18 cellular contexts compared by ENCODE assay signal in the genomic region with DNA sequence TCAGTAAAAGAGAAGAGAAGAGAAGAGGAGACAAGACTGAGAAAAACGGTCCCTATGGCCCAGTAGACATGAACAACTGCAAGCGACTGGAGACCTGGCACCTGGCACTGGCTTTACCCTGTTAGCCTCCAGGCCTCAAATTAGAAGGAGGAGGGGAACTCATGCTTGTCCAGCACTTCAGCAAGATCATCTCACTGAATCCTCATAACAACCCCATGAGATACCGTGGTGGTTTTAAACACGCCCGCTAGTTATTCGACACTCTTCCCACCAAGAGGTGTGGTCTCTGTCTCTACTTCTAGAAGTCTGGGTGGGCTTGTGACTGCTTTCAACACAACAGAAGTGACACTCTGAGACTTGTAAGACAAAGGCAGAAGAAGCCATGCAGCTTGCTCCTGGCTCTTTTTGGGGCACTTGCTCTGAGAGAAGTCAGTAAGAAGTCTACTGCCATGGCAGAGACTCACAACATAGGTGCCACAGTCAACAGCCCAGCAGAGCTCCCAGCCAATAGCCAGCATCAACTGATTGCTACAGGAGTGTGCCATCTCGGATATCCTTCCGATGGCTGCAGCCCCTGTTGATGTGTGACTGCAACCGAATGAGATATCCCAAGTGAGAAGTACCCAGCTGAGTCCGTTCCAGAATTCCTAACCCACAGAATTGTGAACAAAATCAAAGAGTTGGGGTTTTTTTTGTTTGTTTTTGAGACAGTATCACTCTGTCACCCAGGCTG. TPM values are rescaled to one million over a fixed set of nuclear protein-coding genes. Genes with fewer than 3 reads are reported as not detected.
A peak's percentile ranks its signal among the peaks of the same experiment; 100 is the strongest.
DNase-seq lines count a peak whose midpoint lies in the region; ATAC-seq, FAIRE-seq and TF ChIP-seq lines count a peak whose summit lies in the region.
"Had no signal": no experiment of that assay in that cellular context is flagged by ENCODE, and none has a peak within 500 bp of the region (broad histone marks: within the 10 kb centered on the region; RNA-seq: fewer than 3 reads in every experiment).

No MANE protein-coding gene starts in this region.

- H2BK12ac ChIP-seq in H1 (ENCODE audit: low read depth, low read length) = no peak overlapping the region
- no peak overlapping the region for H2BK12ac ChIP-seq in mesenchymal stem cell (ENCODE audit: low read length in 2 of 2)

- TF ChIP-seq RAD21 in H1 (IDR thresholded peaks at IDR 0.05 in 1 of 2, conservative IDR thresholded peaks at IDR 0.05 in 1 of 2; ENCODE audit: low read depth in 2 of 2, low read length in 2 of 2) = no peak

- H3K27ac ChIP-seq in H1 (ENCODE audit: low read depth, low read length) (no peak overlapping the region), mesenchymal stem cell (ENCODE audit: low read length, poor library complexity, severe bottlenecking) (no peak overlapping the region), thyroid gland (peak overlapping the region; percentile 55 to 81 (median 78))

- CTCF ChIA-PET in H1 (lab: Charles Lee; ENCODE audit: partially characterized antibody) = interaction anchor here (0.5 kb wide), 1 partner anchor 94 kb away, joined by 3 read pairs; no protein-coding TSS in a partner anchor

- peaks cover 0 to 3% of the 10 kb centered on the region in 2 experiments; a peak in 1 of 4 replicates for H3K79me2 ChIP-seq in H1 (ENCODE audit: control insufficient read depth in 1 of 2, insufficient read depth in 2 of 2, low read length in 2 of 2)

- H3K9me3 ChIP-seq in H1 (ENCODE audit: insufficient read depth in 2 of 2, low read depth in 1 of 2, low read length in 1 of 2) = no peaks in the 10 kb centered on the region
- H3K9me3 ChIP-seq in mesenchymal stem cell (ENCODE audit: control insufficient read depth, low read length) = no peaks in the 10 kb centered on the region
- no peaks in the 10 kb centered on the region for H3K9me3 ChIP-seq in thyroid gland

- intact Hi-C loops in thyroid gland (cut with DNase I) = no loop called here

- 86% methylated on average over 8 of the region's 10 CpGs; no CpG with 5 or more reads in 1 of the 2 experiments for WGBS in H1 (ENCODE audit: extremely low coverage in 1 of 2, insufficient coverage in 1 of 2, insufficient read length in 1 of 2, insufficient replicate concordance in 2 of 2, low coverage in 1 of 2, low lambda C conversion rate in 2 of 2, missing lambda C conversion rate in 1 of 2), 2 experiments
- 98% methylated on average over 9 of the region's 10 CpGs for WGBS in mesenchymal stem cell
- 89 to 91% methylated on average over 6 to 7 of the region's 10 CpGs for WGBS in thyroid gland, 2 donors

- H2BK20ac ChIP-seq in H1 (ENCODE audit: low read length) = no peak overlapping the region

- H3K4ac ChIP-seq in H1 (replicated peaks; ENCODE audit: insufficient read length, low read depth, low read length) (no peak overlapping the region), mesenchymal stem cell (ENCODE audit: low read depth in 1 of 2, low read length in 2 of 2) (no peak overlapping the region)

- POLR2A ChIA-PET in H1 (lab: Charles Lee; ENCODE audit: partially characterized antibody) = interaction anchor here (1.2 kb wide), 1 partner anchor 22 kb away, joined by 3 read pairs; no protein-coding TSS in a partner anchor

- H3K18ac ChIP-seq in H1 (ENCODE audit: extremely low read depth, low read length) = no peak overlapping the region
- H3K18ac ChIP-seq in mesenchymal stem cell (ENCODE audit: low read depth in 1 of 2, low read length in 2 of 2) = no peak overlapping the region

- H3K36me3 ChIP-seq in H1 (ENCODE audit: control insufficient read depth in 2 of 4, insufficient read depth in 4 of 4, low read length in 3 of 4) (no peaks in the 10 kb centered on the region), mesenchymal stem cell (ENCODE audit: control insufficient read depth in 1 of 2, insufficient read depth in 2 of 2, low read depth in 1 of 2, low read length in 2 of 2) (no peaks in the 10 kb centered on the region), thyroid gland (no peaks in the 10 kb centered on the region)

- H3K14ac ChIP-seq in H1 (ENCODE audit: insufficient read length) = no peak overlapping the region
- no peak overlapping the region for H3K14ac ChIP-seq in mesenchymal stem cell (ENCODE audit: low read length in 2 of 2)

- TF ChIP-seq CTCF in H1 (IDR thresholded peaks at IDR 0.05; ENCODE audit: control extremely low read depth in 1 of 3, insufficient read depth in 1 of 3, low read depth in 1 of 3, low read length in 3 of 3) = no peak
- TF ChIP-seq CTCF in thyroid gland (IDR thresholded peaks at IDR 0.05) = no peak

- no peak overlapping the region for H3K9ac ChIP-seq in H1 (replicated peaks in 1 of 4; ENCODE audit: extremely low read depth in 1 of 4, low read depth in 3 of 4, low read length in 3 of 4)
- H3K9ac ChIP-seq in mesenchymal stem cell (ENCODE audit: low read length) = peak overlapping the region; percentile 63

- H4K5ac ChIP-seq in H1 (ENCODE audit: insufficient read length, low read depth, low read length) = no peak overlapping the region

- H2AK5ac ChIP-seq in H1 (ENCODE audit: low read depth, low read length) (no peak overlapping the region), mesenchymal stem cell (ENCODE audit: low read length, severe bottlenecking) (no peak overlapping the region)

- H3K4me3 ChIP-seq in H1 (ENCODE audit: extremely low read depth in 1 of 4, insufficient read depth in 2 of 4, low read depth in 3 of 4, low read length in 4 of 4) (no peak overlapping the region), mesenchymal stem cell (ENCODE audit: insufficient read depth in 1 of 2, low read depth in 1 of 2, low read length in 2 of 2) (no peak overlapping the region), thyroid gland (replicated peaks in 1 of 3) (no peak overlapping the region)
- H3K4me3 ChIP-seq: GM12878 had no signal

- H3K4me1 ChIP-seq in H1 (replicated peaks in 1 of 4; ENCODE audit: control insufficient read depth in 3 of 4, insufficient read depth in 4 of 4, low read length in 3 of 4) (peaks cover 0 to 8% (median 0%) of the 10 kb centered on the region in 4 experiments; a peak in 3 of 7 replicates), mesenchymal stem cell (ENCODE audit: control insufficient read depth, insufficient read depth, low read depth, low read length) (peaks cover 16% of the 10 kb centered on the region), thyroid gland (peaks cover 3 to 13% of the 10 kb centered on the region in 2 donors)

- H2BK15ac ChIP-seq in H1 (ENCODE audit: low read length) = no peak overlapping the region; the same call in 1 of the 2 replicates
- H2BK15ac ChIP-seq in mesenchymal stem cell (ENCODE audit: low read depth, poor library complexity, severe bottlenecking) = no peak overlapping the region

- no peaks in the 10 kb centered on the region for H3K79me1 ChIP-seq in H1 (ENCODE audit: low read depth, low read length)
- peaks cover 13% of the 10 kb centered on the region for H3K79me1 ChIP-seq in mesenchymal stem cell (replicated peaks; ENCODE audit: low read length, poor library complexity, severe bottlenecking)

- no peak overlapping the region for H4K8ac ChIP-seq in H1 (ENCODE audit: extremely low read depth, insufficient read depth, low read length)
- no peak overlapping the region for H4K8ac ChIP-seq in mesenchymal stem cell (ENCODE audit: low read length)

- TF ChIP-seq POLR2A in H1 (IDR thresholded peaks at IDR 0.05; ENCODE audit: control extremely low read depth in 1 of 2, low read depth in 2 of 2, low read length in 2 of 2) (no peak), thyroid gland (IDR thresholded peaks at IDR 0.05) (no peak)

- H2BK5ac ChIP-seq in H1 (ENCODE audit: low read depth, low read length) = no peak overlapping the region
- no peak overlapping the region for H2BK5ac ChIP-seq in mesenchymal stem cell (ENCODE audit: low read depth, low read length, poor library complexity, severe bottlenecking)

- ATAC-seq in GM18907 (IDR thresholded peaks at IDR 0.05; ENCODE audit: unreplicated experiment) (no peak), HG02678 (IDR thresholded peaks at IDR 0.05; ENCODE audit: unreplicated experiment) (no peak)
- ATAC-seq: activated CD4-positive, alpha-beta T cell treated with anti-CD3 and anti-CD28 coated beads for 36 hours; GM12878; stimulated activated naive CD8-positive, alpha-beta T cell treated with anti-CD3 and anti-CD28 coated beads, Interleukin-15, amount 100 ng/mL, for 72 hours had no signal

- DNase-seq in M059J (ENCODE audit: low read depth) = peak; percentile 24
- DNase-seq in H1 (ENCODE audit: low read depth in 1 of 2, low spot score in 2 of 2) = no peak
- peak; percentile 3 for DNase-seq in mesenchymal stem cell
- DNase-seq in thyroid gland = no peak
- no peak for DNase-seq in medulla oblongata (ENCODE audit: extremely low spot score)
- DNase-seq: activated CD4-positive, alpha-beta T cell treated with anti-CD3 and anti-CD28 coated beads for 36 hours; activated effector memory CD4-positive, alpha-beta T cell treated with anti-CD3 and anti-CD28 coated beads, Interleukin-2, amount 50 U/mL, for 16 hours; AML-193; anterior cingulate cortex; mesendoderm; NCI-H2029 treated with DMSO at 0.1 percent for 48 hours; NCI-H510A treated with DMSO at 0.1 percent for 48 hours; stimulated activated naive CD8-positive, alpha-beta T cell treated with anti-CD3 and anti-CD28 coated beads, Interleukin-15, amount 100 ng/mL, for 72 hours had no signal

- TF ChIP-seq EP300 in H1 (IDR thresholded peaks at IDR 0.05; ENCODE audit: borderline replicate concordance in 1 of 2, low read depth in 2 of 2, low read length in 2 of 2) = no peak

- no peak overlapping the region for H4K91ac ChIP-seq in H1 (replicated peaks; ENCODE audit: insufficient read length, low read length)
- H4K91ac ChIP-seq in mesenchymal stem cell (ENCODE audit: low read length) = no peak overlapping the region

- H3K56ac ChIP-seq in H1 (replicated peaks; ENCODE audit: insufficient read length, low read depth, low read length) = no peak overlapping the region

- no peak overlapping the region for H2AFZ ChIP-seq in H1 (ENCODE audit: low read length)
- no peak overlapping the region for H2AFZ ChIP-seq in mesenchymal stem cell (ENCODE audit: low read depth, low read length)

- H3K4me2 ChIP-seq in H1 (ENCODE audit: insufficient read depth in 1 of 2, low read depth in 2 of 2, low read length in 2 of 2) (no peak overlapping the region), mesenchymal stem cell (ENCODE audit: low read length, poor library complexity, severe bottlenecking) (no peak overlapping the region)

- H3K23me2 ChIP-seq in H1 (ENCODE audit: low read depth, low read length) = no peaks in the 10 kb centered on the region

- no peaks in the 10 kb centered on the region for H3K27me3 ChIP-seq in H1 (replicated peaks in 1 of 4; ENCODE audit: control insufficient read depth in 3 of 4, extremely low read depth in 1 of 4, insufficient read depth in 3 of 4, low read length in 3 of 4)
- H3K27me3 ChIP-seq in mesenchymal stem cell (ENCODE audit: control insufficient read depth in 1 of 2, insufficient read depth in 1 of 2, low read length in 2 of 2) = no peaks in the 10 kb centered on the region
- H3K27me3 ChIP-seq in thyroid gland = no peaks in the 10 kb centered on the region

- H2BK120ac ChIP-seq in H1 (replicated peaks; ENCODE audit: low read depth, low read length) (no peak overlapping the region), mesenchymal stem cell (ENCODE audit: low read depth, low read length) (no peak overlapping the region)

- H3K23ac ChIP-seq in H1 (ENCODE audit: insufficient read length) = no peak overlapping the region
- no peak overlapping the region for H3K23ac ChIP-seq in mesenchymal stem cell (ENCODE audit: low read length in 2 of 2)

- H4K20me1 ChIP-seq in H1 (replicated peaks in 1 of 2; ENCODE audit: control insufficient read depth in 1 of 2, insufficient read depth in 2 of 2, low read length in 2 of 2) = no peaks in the 10 kb centered on the region

- FAIRE-seq in H1 (lab: Jason Lieb, UNC) = peak; percentile 42
- FAIRE-seq: endometrium, G401.6, GM12878 had no signal

RNA-seq across cellular contexts. Expression of a gene that starts 34.1 kb away (rescaled TPM):
- 35.5 and 50.6 TPM in 2 replicates for total RNA-seq in M059J (2014; rRNA removed; shearing (Covaris generic))
- total RNA-seq in H1 (2021; fragmentation: NEBNext Ultra II Directional; extraction: Animal tissue kit (Norgen Biotek cat#: 25700)) = 50.8 and 54.7 TPM in 2 replicates
- 25.0 and 38.7 TPM in 2 replicates for polyA plus RNA-seq in H1 (2011; rRNA removed)
- 23.7 TPM for polyA plus RNA-seq in H1 (2011; cell fraction: cytosol; rRNA removed)
- 71.8 TPM for polyA plus RNA-seq in H1 (2011; cell fraction: nucleus; rRNA removed)
- 30.9 to 39.5 TPM (median 38.0 TPM) in 4 replicates for polyA plus RNA-seq in H1 (2012, experiment 1 of 2)
- 13.5 TPM for polyA plus RNA-seq in H1 (2012, experiment 2 of 2)
- polyA plus RNA-seq in H1 (2013, experiment 1 of 2) = 27.2 TPM
- 25.2 TPM for polyA plus RNA-seq in H1 (2013, experiment 2 of 2)
- polyA minus RNA-seq in H1 (2011; rRNA and poly(A)+ RNA removed) = 34.2 and 37.3 TPM in 2 replicates
- polyA minus RNA-seq in H1 (2011; cell fraction: cytosol; rRNA and poly(A)+ RNA removed) = 61.1 TPM
- polyA minus RNA-seq in H1 (2011; cell fraction: nucleus; rRNA and poly(A)+ RNA removed) = 51.4 TPM
- polyA plus RNA-seq in mesenchymal stem cell (2013, experiment 1 of 2) = 16.0 TPM
- polyA plus RNA-seq in mesenchymal stem cell (2013, experiment 2 of 2) = 14.9 TPM
- total RNA-seq in thyroid gland = 10 to 100 TPM; 30.9 to 67.4 (median 42.4) TPM

Comparison
In these comparisons a context has a peak if more than half of its experiments do, and no peak if none do; other contexts are left out.
1. DNase-seq: peak in M059J (single experiment) and mesenchymal stem cell (single experiment); none in H1 (0 of 2), thyroid gland (0 of 2) and medulla oblongata (single experiment).
2. H3K27ac ChIP-seq: peak in thyroid gland (3 of 3); none in H1 (single experiment) and mesenchymal stem cell (single experiment).